12 cellular contexts compared by ENCODE assay signal in genomic region chr3:48696156-48696555, GRCh38. TPM values are rescaled to one million over a fixed set of nuclear protein-coding genes. Genes with fewer than 3 reads are reported as not detected.
DNase-seq lines count a peak whose midpoint lies in the region; ATAC-seq and TF ChIP-seq lines count a peak whose summit lies in the region.
"Had no signal": no experiment of that assay in that cellular context is flagged by ENCODE, and none has a peak within 500 bp of the region (broad histone marks: within the 10 kb centered on the region; RNA-seq: fewer than 3 reads in every experiment).

No MANE protein-coding gene starts in this region.

- POLR2A ChIA-PET in CD8-positive, alpha-beta T cell (lab: Charles Lee): no interaction called here
- POLR2A ChIA-PET in T-cell (lab: Charles Lee): interaction anchor here (0.6 kb wide), 2 partner anchors 78 to 333 kb away, joined by 3 to 5 read pairs; partner anchors contain the start of gene IMPDH2 (in 1 of the 2)

- peaks cover 30% of the 10 kb centered on the region for H3K36me3 ChIP-seq in CD8-positive, alpha-beta T cell (ENCODE audit: insufficient read depth, low read length)

- TF ChIP-seq CTCF in CD8-positive, alpha-beta T cell (IDR thresholded peaks at IDR 0.05): no peak
- no peak for TF ChIP-seq CTCF in glutamatergic neuron (IDR thresholded peaks at IDR 0.05; ENCODE audit: partially characterized antibody, unreplicated experiment)
- no peak for TF ChIP-seq CTCF in progenitor cell of endocrine pancreas (IDR thresholded peaks at IDR 0.05; ENCODE audit: unreplicated experiment)

- CTCF ChIA-PET in CD8-positive, alpha-beta T cell (lab: Charles Lee): interaction anchor here (0.7 to 0.9 kb wide), 3 partner anchors 10 to 256 kb away, joined by 3 to 4 read pairs (median 3); no protein-coding TSS in a partner anchor
- CTCF ChIA-PET in T-cell (lab: Charles Lee): no interaction called here

- H3K27ac Mint-ChIP-seq in CD8-positive, alpha-beta T cell: peak overlapping the region; percentile 52
- peak overlapping the region; percentile 43 for H3K27ac Mint-ChIP-seq in activated T-helper 17 cell treated with anti-CD3 and anti-CD28 coated beads, Interleukin-2, amount 50 U/mL, for 72 hours
- H3K27ac Mint-ChIP-seq in glutamatergic neuron (ENCODE audit: unreplicated experiment) (peak overlapping the region; percentile 77), progenitor cell of endocrine pancreas (peak overlapping the region; percentile 31), T-cell (peak overlapping the region in 1 of 2 donors; percentile 25)
- H3K27ac Mint-ChIP-seq: activated T-cell treated with anti-CD3 and anti-CD28 coated beads, Interleukin-2, amount 50 U/mL, for 72 hours had no signal

- H3K27me3 Mint-ChIP-seq in CD8-positive, alpha-beta T cell (ENCODE audit: low read depth): no peaks in the 10 kb centered on the region
- no peaks in the 10 kb centered on the region for H3K27me3 Mint-ChIP-seq in activated T-helper 17 cell treated with anti-CD3 and anti-CD28 coated beads, Interleukin-2, amount 50 U/mL, for 72 hours
- H3K27me3 Mint-ChIP-seq in glutamatergic neuron (ENCODE audit: unreplicated experiment) (peaks cover 4% of the 10 kb centered on the region), progenitor cell of endocrine pancreas (no peaks in the 10 kb centered on the region), T-cell (no peaks in the 10 kb centered on the region)

- intact Hi-C loops in CD8-positive, alpha-beta T cell (cut with DNase I, micrococcal nuclease): no loop called here

- H3K27me3 ChIP-seq in CD8-positive, alpha-beta T cell (ENCODE audit: insufficient read depth, low read length): no peaks in the 10 kb centered on the region

- no peaks in the 10 kb centered on the region for H3K9me3 Mint-ChIP-seq in CD8-positive, alpha-beta T cell
- no peaks in the 10 kb centered on the region for H3K9me3 Mint-ChIP-seq in activated T-helper 17 cell treated with anti-CD3 and anti-CD28 coated beads, Interleukin-2, amount 50 U/mL, for 72 hours
- H3K9me3 Mint-ChIP-seq in glutamatergic neuron (ENCODE audit: unreplicated experiment) (peaks cover 12% of the 10 kb centered on the region), progenitor cell of endocrine pancreas (ENCODE audit: low read depth) (no peaks in the 10 kb centered on the region), T-cell (no peaks in the 10 kb centered on the region)
- H3K9me3 Mint-ChIP-seq: activated T-cell treated with anti-CD3 and anti-CD28 coated beads, Interleukin-2, amount 50 U/mL, for 72 hours had no signal

- no peak for ATAC-seq in CD8-positive, alpha-beta T cell
- ATAC-seq in activated T-helper 17 cell treated with anti-CD3 and anti-CD28 coated beads, Interleukin-2, amount 50 U/mL, for 72 hours (replicated peaks): no peak
- no peak for ATAC-seq in HG02840 (IDR thresholded peaks at IDR 0.05; ENCODE audit: low FRiP score, unreplicated experiment)
- ATAC-seq in T-cell (replicated peaks in 1 of 4): no peak
- ATAC-seq: activated T-cell treated with anti-CD3 and anti-CD28 coated beads, Interleukin-2, amount 50 U/mL, for 72 hours had no signal

- peaks cover 3% of the 10 kb centered on the region for H3K4me1 ChIP-seq in CD8-positive, alpha-beta T cell (ENCODE audit: insufficient read depth, low read length)

- no peak overlapping the region for H3K27ac ChIP-seq in CD8-positive, alpha-beta T cell (ENCODE audit: low read depth, low read length)

- peaks cover 68% of the 10 kb centered on the region for H3K36me3 Mint-ChIP-seq in CD8-positive, alpha-beta T cell
- peaks cover 77% of the 10 kb centered on the region for H3K36me3 Mint-ChIP-seq in activated T-helper 17 cell treated with anti-CD3 and anti-CD28 coated beads, Interleukin-2, amount 50 U/mL, for 72 hours (ENCODE audit: low read depth)
- H3K36me3 Mint-ChIP-seq in glutamatergic neuron (ENCODE audit: unreplicated experiment) (peaks cover 5% of the 10 kb centered on the region), progenitor cell of endocrine pancreas (ENCODE audit: insufficient read depth) (peaks cover 29% of the 10 kb centered on the region), T-cell (peaks cover 27% of the 10 kb centered on the region)

- no peaks in the 10 kb centered on the region for H3K9me3 ChIP-seq in CD8-positive, alpha-beta T cell (ENCODE audit: low read length)
- H3K9me3 ChIP-seq: SK-N-SH had no signal

- DNase-seq in CD8-positive, alpha-beta T cell: no peak
- DNase-seq in glutamatergic neuron (no peak), progenitor cell of endocrine pancreas (ENCODE audit: low spot score, unreplicated experiment) (no peak), C1 segment of cervical spinal cord (lab: John Stamatoyannopoulos, UW) (no peak), OCI-M2 (lab: John Stamatoyannopoulos, UW; ENCODE audit: unreplicated experiment) (no peak), T-cell (no peak)
- DNase-seq: activated T-cell treated with anti-CD3 and anti-CD28 coated beads, Interleukin-2, amount 50 U/mL, for 72 hours; GOT3; MM.1S; SK-N-SH had no signal

- H3K4me3 Mint-ChIP-seq in CD8-positive, alpha-beta T cell: no peak overlapping the region
- H3K4me3 Mint-ChIP-seq in activated T-helper 17 cell treated with anti-CD3 and anti-CD28 coated beads, Interleukin-2, amount 50 U/mL, for 72 hours: no peak overlapping the region
- H3K4me3 Mint-ChIP-seq in glutamatergic neuron (ENCODE audit: unreplicated experiment) (peak overlapping the region; percentile 32), progenitor cell of endocrine pancreas (ENCODE audit: low read depth) (no peak overlapping the region), T-cell (no peak overlapping the region)
- H3K4me3 Mint-ChIP-seq: activated T-cell treated with anti-CD3 and anti-CD28 coated beads, Interleukin-2, amount 50 U/mL, for 72 hours had no signal

- H3K4me3 ChIP-seq in CD8-positive, alpha-beta T cell (ENCODE audit: low read depth, low read length): no peak overlapping the region

- peaks cover 38% of the 10 kb centered on the region for H3K4me1 Mint-ChIP-seq in CD8-positive, alpha-beta T cell (ENCODE audit: low read depth)
- peaks cover 10% of the 10 kb centered on the region for H3K4me1 Mint-ChIP-seq in activated T-helper 17 cell treated with anti-CD3 and anti-CD28 coated beads, Interleukin-2, amount 50 U/mL, for 72 hours
- H3K4me1 Mint-ChIP-seq in glutamatergic neuron (ENCODE audit: low read depth, unreplicated experiment) (peaks cover 19% of the 10 kb centered on the region), progenitor cell of endocrine pancreas (ENCODE audit: low read depth) (peaks cover 12% of the 10 kb centered on the region), T-cell (peaks cover 24 to 38% (median 28%) of the 10 kb centered on the region in 3 donors)

RNA-seq across cellular contexts. Expression of gene NCKIPSD, which starts 10.4 kb away (rescaled TPM):
- total RNA-seq in CD8-positive, alpha-beta T cell: 1 to 10 TPM; 7.7 to 8.1 TPM
- total RNA-seq in activated T-helper 17 cell treated with anti-CD3 and anti-CD28 coated beads, Interleukin-2, amount 50 U/mL, for 72 hours: 100 to 1,000 TPM in 1 of 2 donors, 10 to 100 TPM in 1; 58.0 to 110 TPM
- total RNA-seq in glutamatergic neuron (ENCODE audit: unreplicated experiment) (35.5 TPM), progenitor cell of endocrine pancreas (29.8 and 32.0 TPM in 2 replicates), T-cell (10 to 100 TPM; 17.4 to 23.4 (median 20.4) TPM)

RNA-seq across cellular contexts. Expression of gene IP6K2, which starts 20.9 kb away (rescaled TPM):
- total RNA-seq in CD8-positive, alpha-beta T cell: 100 to 1,000 TPM; 118 to 123 TPM
- 10 to 100 TPM; 43.4 to 51.1 TPM for total RNA-seq in activated T-helper 17 cell treated with anti-CD3 and anti-CD28 coated beads, Interleukin-2, amount 50 U/mL, for 72 hours
- total RNA-seq in glutamatergic neuron (ENCODE audit: unreplicated experiment) (182 TPM), progenitor cell of endocrine pancreas (207 and 212 TPM in 2 replicates), T-cell (10 to 100 TPM; 69.0 to 95.7 (median 77.6) TPM)

RNA-seq across cellular contexts. Expression of gene CELSR3, which starts 33.5 kb away (rescaled TPM):
- total RNA-seq in CD8-positive, alpha-beta T cell: 1 to 10 TPM; 7.5 to 7.7 TPM
- total RNA-seq in activated T-helper 17 cell treated with anti-CD3 and anti-CD28 coated beads, Interleukin-2, amount 50 U/mL, for 72 hours: 10 to 100 TPM; 20.3 to 27.1 TPM
- total RNA-seq in glutamatergic neuron (ENCODE audit: unreplicated experiment) (162 TPM), progenitor cell of endocrine pancreas (14.9 and 15.2 TPM in 2 replicates), T-cell (1 to 10 TPM; 5.6 to 7.4 (median 6.2) TPM)
